Comparison of ENCODE assay signal across 28 cellular contexts in the genomic region with DNA sequence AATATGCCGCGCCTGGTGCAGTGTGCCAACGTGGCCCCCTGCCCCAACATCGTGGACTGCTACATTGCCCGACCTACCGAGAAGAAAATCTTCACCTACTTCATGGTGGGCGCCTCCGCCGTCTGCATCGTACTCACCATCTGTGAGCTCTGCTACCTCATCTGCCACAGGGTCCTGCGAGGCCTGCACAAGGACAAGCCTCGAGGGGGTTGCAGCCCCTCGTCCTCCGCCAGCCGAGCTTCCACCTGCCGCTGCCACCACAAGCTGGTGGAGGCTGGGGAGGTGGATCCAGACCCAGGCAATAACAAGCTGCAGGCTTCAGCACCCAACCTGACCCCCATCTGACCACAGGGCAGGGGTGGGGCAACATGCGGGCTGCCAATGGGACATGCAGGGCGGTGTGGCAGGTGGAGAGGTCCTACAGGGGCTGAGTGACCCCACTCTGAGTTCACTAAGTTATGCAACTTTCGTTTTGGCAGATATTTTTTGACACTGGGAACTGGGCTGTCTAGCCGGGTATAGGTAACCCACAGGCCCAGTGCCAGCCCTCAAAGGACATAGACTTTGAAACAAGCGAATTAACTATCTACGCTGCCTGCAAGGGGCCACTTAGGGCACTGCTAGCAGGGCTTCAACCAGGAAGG. TPM values are rescaled to one million over a fixed set of nuclear protein-coding genes. Genes with fewer than 3 reads are reported as not detected.
DNase-seq lines count a peak whose midpoint lies in the region; ATAC-seq and TF ChIP-seq lines count a peak whose summit lies in the region.
"Had no signal": no experiment of that assay in that cellular context is flagged by ENCODE, and none has a peak within 500 bp of the region (broad histone marks: within the 10 kb centered on the region; RNA-seq: fewer than 3 reads in every experiment).

No MANE protein-coding gene starts in this region.

- POLR2A ChIA-PET in RWPE1 (lab: Yijun Ruan, JAX; ENCODE audit: low non-redundant PET), result interaction anchor here (0.6 kb wide), 1 partner anchor 159 kb away, joined by 7 read pairs; no protein-coding TSS in a partner anchor

- intact Hi-C loops in posterior vena cava (cut with DNase I), result loop anchor here (5.0 kb wide), 2 partner anchors 67 to 82 kb away; no protein-coding TSS in a partner anchor
- intact Hi-C loops in posterior cingulate gyrus (cut with DNase I), result no loop called here

- H3K27me3 Mint-ChIP-seq in activated CD8-positive, alpha-beta memory T cell treated with anti-CD3 and anti-CD28 coated beads, Interleukin-2, amount 10 ng/mL, durations not matched to agents 7 days and 5 days, result peaks cover 23% of the 10 kb centered on the region

- CTCF ChIA-PET in activated CD8-positive, alpha-beta memory T cell treated with anti-CD3 and anti-CD28 coated beads, Interleukin-2, amount 10 ng/mL, durations not matched to agents 7 days and 5 days (lab: Charles Lee), result interaction anchor here (1.2 to 6.7 kb wide), 2 partner anchors 67 to 81 kb away, joined by 3 to 51 read pairs; no protein-coding TSS in a partner anchor
- CTCF ChIA-PET in RWPE1 (lab: Yijun Ruan, JAX), result interaction anchor here (2.4 kb wide), 1 partner anchor 74 kb away, joined by 10 read pairs; the partner anchor contains the start of gene SMIM12

- ATAC-seq in activated CD8-positive, alpha-beta memory T cell treated with anti-CD3 and anti-CD28 coated beads, Interleukin-2, amount 10 ng/mL, durations not matched to agents 7 days and 5 days, result no peak
- no peak for ATAC-seq in GM21367 (IDR thresholded peaks at IDR 0.05; ENCODE audit: unreplicated experiment)
- ATAC-seq: GM23338 had no signal

- TF ChIP-seq CTCF in RWPE1 (conservative IDR thresholded peaks at IDR 0.05; ENCODE audit: low read depth), result no peak

- H3K27ac Mint-ChIP-seq in activated CD8-positive, alpha-beta memory T cell treated with anti-CD3 and anti-CD28 coated beads, Interleukin-2, amount 10 ng/mL, durations not matched to agents 7 days and 5 days, result no peak overlapping the region
- H3K27ac Mint-ChIP-seq: CD4-positive, CD25-positive, alpha-beta regulatory T cell; GM23338; IgD-negative memory B cell had no signal

- H3K36me3 Mint-ChIP-seq in activated CD8-positive, alpha-beta memory T cell treated with anti-CD3 and anti-CD28 coated beads, Interleukin-2, amount 10 ng/mL, durations not matched to agents 7 days and 5 days, result no peaks in the 10 kb centered on the region
- H3K36me3 Mint-ChIP-seq: CD4-positive, CD25-positive, alpha-beta regulatory T cell; IgD-negative memory B cell had no signal

- peak overlapping the region; percentile 74 for H3K27ac ChIP-seq in RWPE1
- H3K27ac ChIP-seq: KMS-11, PC-9 had no signal

- H3K4me1 Mint-ChIP-seq in activated CD8-positive, alpha-beta memory T cell treated with anti-CD3 and anti-CD28 coated beads, Interleukin-2, amount 10 ng/mL, durations not matched to agents 7 days and 5 days, result peaks cover 8% of the 10 kb centered on the region

- no peak overlapping the region for H3K4me3 Mint-ChIP-seq in activated CD8-positive, alpha-beta memory T cell treated with anti-CD3 and anti-CD28 coated beads, Interleukin-2, amount 10 ng/mL, durations not matched to agents 7 days and 5 days
- H3K4me3 Mint-ChIP-seq: CD4-positive, CD25-positive, alpha-beta regulatory T cell; GM23338; IgD-negative memory B cell had no signal

- peak; percentile 27 for DNase-seq in activated CD8-positive, alpha-beta memory T cell treated with anti-CD3 and anti-CD28 coated beads, Interleukin-2, amount 10 ng/mL, durations not matched to agents 7 days and 5 days
- DNase-seq in activated CD8-positive, alpha-beta memory T cell treated with anti-CD3 and anti-CD28 coated beads, Interleukin-2, amount 50 U/mL, for 48 hours, result no peak
- DNase-seq in RWPE1 (ENCODE audit: low spot score) (no peak), islet precursor cell (peak; percentile 42), posterior vena cava (ENCODE audit: low spot score) (peak; percentile 69), NCI-H2171 treated with DMSO at 0.1 percent for 48 hours (lab: John Stamatoyannopoulos, UW) (no peak), posterior cingulate gyrus (no peak)
- DNase-seq: 8988T; ACHN; CD4-positive, CD25-positive, alpha-beta regulatory T cell; MM.1S; NCI-H1092 treated with DMSO at 0.1 percent for 48 hours; NCI-H1436; NCI-H187; NCI-H2081 treated with DMSO at 0.1 percent for 48 hours; NCI-H446; NCI-H524 treated with DMSO at 0.1 percent for 48 hours; NCI-H774; NK-92 treated with Interleukin-12 subunit alpha and Interleukin-12 subunit beta, amount 100 ng/mL, for 24 hours; PC-9; SHP77 treated with DMSO at 0.1 percent for 48 hours had no signal

- no peaks in the 10 kb centered on the region for H3K9me3 Mint-ChIP-seq in activated CD8-positive, alpha-beta memory T cell treated with anti-CD3 and anti-CD28 coated beads, Interleukin-2, amount 10 ng/mL, durations not matched to agents 7 days and 5 days (ENCODE audit: low read depth)
- H3K9me3 Mint-ChIP-seq: GM23338, IgD-negative memory B cell had no signal

RNA-seq across cellular contexts. Expression of gene GJB3, which starts 4.3 kb away (rescaled TPM):
- total RNA-seq in activated CD8-positive, alpha-beta memory T cell treated with anti-CD3 and anti-CD28 coated beads, Interleukin-2, amount 10 ng/mL, durations not matched to agents 7 days and 5 days, result not detected
- total RNA-seq in posterior vena cava, result not detected
- total RNA-seq: CD4-positive, CD25-positive, alpha-beta regulatory T cell; Daoy; G401; RPMI7951 had no signal

RNA-seq across cellular contexts. Expression of gene GJA4, which starts 7.4 kb away (rescaled TPM):
- total RNA-seq in activated CD8-positive, alpha-beta memory T cell treated with anti-CD3 and anti-CD28 coated beads, Interleukin-2, amount 10 ng/mL, durations not matched to agents 7 days and 5 days, result not detected
- total RNA-seq in posterior vena cava, result 10 to 100 TPM; 21.8 to 26.8 TPM
- total RNA-seq: CD4-positive, CD25-positive, alpha-beta regulatory T cell; Daoy; G401; PC-9; RPMI7951 had no signal

RNA-seq across cellular contexts. Expression of gene GJB4, which starts 25.8 kb away (rescaled TPM):
- total RNA-seq in activated CD8-positive, alpha-beta memory T cell treated with anti-CD3 and anti-CD28 coated beads, Interleukin-2, amount 10 ng/mL, durations not matched to agents 7 days and 5 days, result not detected
- not detected for total RNA-seq in posterior vena cava
- total RNA-seq: CD4-positive, CD25-positive, alpha-beta regulatory T cell; G401; RPMI7951 had no signal

RNA-seq across cellular contexts. Expression of gene GJB5, which starts 30.5 kb away (rescaled TPM):
- not detected for total RNA-seq in activated CD8-positive, alpha-beta memory T cell treated with anti-CD3 and anti-CD28 coated beads, Interleukin-2, amount 10 ng/mL, durations not matched to agents 7 days and 5 days
- total RNA-seq in posterior vena cava, result not detected
- total RNA-seq: CD4-positive, CD25-positive, alpha-beta regulatory T cell; Daoy; RPMI7951 had no signal

Comparison
In these comparisons a context has a peak if more than half of its experiments do, and no peak if none do; other contexts are left out.
1. DNase-seq: peak in activated CD8-positive, alpha-beta memory T cell treated with anti-CD3 and anti-CD28 coated beads, Interleukin-2, amount 10 ng/mL, durations not matched to agents 7 days and 5 days (single experiment), islet precursor cell (single experiment) and posterior vena cava (single experiment); none in activated CD8-positive, alpha-beta memory T cell treated with anti-CD3 and anti-CD28 coated beads, Interleukin-2, amount 50 U/mL, for 48 hours (single experiment), RWPE1 (single experiment), NCI-H2171 treated with DMSO at 0.1 percent for 48 hours (single experiment) and posterior cingulate gyrus (0 of 10).
2. RNA of gene GJA4, which starts 7.4 kb away (total RNA-seq): 21.8 to 26.8 TPM in posterior vena cava; not detected in activated CD8-positive, alpha-beta memory T cell treated with anti-CD3 and anti-CD28 coated beads, Interleukin-2, amount 10 ng/mL, durations not matched to agents 7 days and 5 days; every median in the first group is over 10 times any median in the second.